Comparison of ENCODE assay signal across 1 cellular context in genomic region chr20:52102559-52102958, GRCh38.
TF ChIP-seq lines count a peak whose summit lies in the region.

No MANE protein-coding gene starts in this region.

TF ChIP-seq in H1, 55 proteins besides CTCF, POLR2A, EP300 and RAD21:
- TF ChIP-seq SIX5 (IDR thresholded peaks at IDR 0.05; ENCODE audit: low read depth, low read length), result no peak
- TF ChIP-seq E2F6 (IDR thresholded peaks at IDR 0.05), result no peak
- TF ChIP-seq CHD2 (IDR thresholded peaks at IDR 0.05; ENCODE audit: low read length), result no peak
- peak in 1 of 2 experiments; percentile 52; a peak in 1 of 4 replicates for TF ChIP-seq HDAC2 (IDR thresholded peaks at IDR 0.05; ENCODE audit: borderline replicate concordance in 1 of 2, low read depth in 2 of 2, low read length in 2 of 2)
- TF ChIP-seq CHD1 (IDR thresholded peaks at IDR 0.05; ENCODE audit: low read depth, low read length), result no peak
- peak; percentile 90 for TF ChIP-seq KDM1A (IDR thresholded peaks at IDR 0.05; ENCODE audit: borderline replicate concordance, low read length)
TF ChIP-seq in H1: peak in this region for 2.
